ENCODE assay signal across 8 cellular contexts in genomic region chr2:3303583-3304406, GRCh38.
DNase-seq lines count a peak whose midpoint lies in the region; ATAC-seq and TF ChIP-seq lines count a peak whose summit lies in the region.

No MANE protein-coding gene starts in this region.

- peak; percentile 49 to 89 for DNase-seq in NCI-H526 (lab: John Stamatoyannopoulos, UW)
- DNase-seq in activated CD8-positive, alpha-beta T cell treated with anti-CD3 and anti-CD28 coated beads, Interleukin-2, amount 10 ng/mL, durations not matched to agents 7 days and 5 days = peak; percentile 77
- peak; percentile 57 for DNase-seq in effector CD8-positive, alpha-beta T cell (lab: John Stamatoyannopoulos, UW)
- peak; percentile 93 for DNase-seq in medulla oblongata (ENCODE audit: extremely low spot score)
- peak; percentile 57 for DNase-seq in stimulated activated CD8-positive, alpha-beta memory T cell treated with anti-CD3 and anti-CD28 coated beads, Interleukin-12 subunit alpha, Interleukin-12 subunit beta, amount 100 ng/mL, for 24 hours (ENCODE audit: extremely low read depth)

- TF ChIP-seq CTCF in C4-2B (conservative IDR thresholded peaks at IDR 0.05) = peak; percentile 94

- ATAC-seq in GM19397 (IDR thresholded peaks at IDR 0.05; ENCODE audit: unreplicated experiment) = peak; percentile 98
- ATAC-seq in HG03520 (IDR thresholded peaks at IDR 0.05; ENCODE audit: unreplicated experiment) = peak; percentile 99
- peak; percentile 96 for ATAC-seq in activated CD8-positive, alpha-beta T cell treated with anti-CD3 and anti-CD28 coated beads, Interleukin-2, amount 10 ng/mL, durations not matched to agents 7 days and 5 days

- peaks cover 3% of the 10 kb centered on the region for H3K36me3 Mint-ChIP-seq in activated CD8-positive, alpha-beta T cell treated with anti-CD3 and anti-CD28 coated beads, Interleukin-2, amount 10 ng/mL, durations not matched to agents 7 days and 5 days (ENCODE audit: low read depth)

- no peak overlapping the region for H3K27ac Mint-ChIP-seq in activated CD8-positive, alpha-beta T cell treated with anti-CD3 and anti-CD28 coated beads, Interleukin-2, amount 10 ng/mL, durations not matched to agents 7 days and 5 days

- H3K4me3 Mint-ChIP-seq in activated CD8-positive, alpha-beta T cell treated with anti-CD3 and anti-CD28 coated beads, Interleukin-2, amount 10 ng/mL, durations not matched to agents 7 days and 5 days = no peak overlapping the region

- peaks cover 7% of the 10 kb centered on the region for H3K4me1 Mint-ChIP-seq in activated CD8-positive, alpha-beta T cell treated with anti-CD3 and anti-CD28 coated beads, Interleukin-2, amount 10 ng/mL, durations not matched to agents 7 days and 5 days (ENCODE audit: low read depth)

- H3K27ac ChIP-seq in C4-2B = peak overlapping the region; percentile 34; the same call in 1 of the 2 replicates

- H3K27me3 Mint-ChIP-seq in activated CD8-positive, alpha-beta T cell treated with anti-CD3 and anti-CD28 coated beads, Interleukin-2, amount 10 ng/mL, durations not matched to agents 7 days and 5 days (ENCODE audit: low read depth) = no peaks in the 10 kb centered on the region

- H3K9me3 Mint-ChIP-seq in activated CD8-positive, alpha-beta T cell treated with anti-CD3 and anti-CD28 coated beads, Interleukin-2, amount 10 ng/mL, durations not matched to agents 7 days and 5 days (ENCODE audit: insufficient read depth) = no peaks in the 10 kb centered on the region

- CTCF ChIA-PET in activated CD8-positive, alpha-beta T cell treated with anti-CD3 and anti-CD28 coated beads, Interleukin-2, amount 10 ng/mL, durations not matched to agents 7 days and 5 days (lab: Charles Lee) = interaction anchor here (0.9 to 1.1 kb wide), 3 partner anchors 15 to 101 kb away, joined by 3 read pairs; no protein-coding TSS in a partner anchor

- POLR2A ChIA-PET in activated CD8-positive, alpha-beta T cell treated with anti-CD3 and anti-CD28 coated beads, Interleukin-2, amount 10 ng/mL, durations not matched to agents 7 days and 5 days (lab: Charles Lee) = no interaction called here

Comparison
In these comparisons a context has a peak if more than half of its experiments do, and no peak if none do; other contexts are left out.
1. Peak in every context shown above with its lines: DNase-seq, ATAC-seq and H3K27ac ChIP-seq.